In the genomic region with DNA sequence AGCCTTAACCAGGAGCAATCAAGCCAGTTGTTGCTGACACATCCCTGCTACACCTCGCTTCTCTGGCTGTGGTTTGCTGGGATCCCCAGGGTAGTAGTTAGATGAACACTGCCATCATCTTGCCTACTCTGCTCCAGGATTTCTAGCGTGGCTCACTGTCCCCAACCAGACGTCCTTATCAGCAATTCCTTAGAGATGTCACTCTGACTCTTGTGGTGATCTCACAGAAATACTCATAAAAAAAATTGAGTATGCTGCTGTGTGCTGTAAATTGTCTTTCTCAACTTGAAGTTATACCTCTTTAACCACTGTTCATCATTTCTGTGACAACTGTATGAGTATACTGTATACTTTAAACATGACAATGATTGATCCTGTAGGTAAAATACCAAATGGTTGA, we compare ENCODE assay signal across 1 cellular context.
TF ChIP-seq lines count a peak whose summit lies in the region.

No MANE protein-coding gene starts in this region.

TF ChIP-seq in WTC11, 78 proteins besides CTCF, POLR2A, EP300 and RAD21 (continued from another document):
- TF ChIP-seq, protein P1, sequence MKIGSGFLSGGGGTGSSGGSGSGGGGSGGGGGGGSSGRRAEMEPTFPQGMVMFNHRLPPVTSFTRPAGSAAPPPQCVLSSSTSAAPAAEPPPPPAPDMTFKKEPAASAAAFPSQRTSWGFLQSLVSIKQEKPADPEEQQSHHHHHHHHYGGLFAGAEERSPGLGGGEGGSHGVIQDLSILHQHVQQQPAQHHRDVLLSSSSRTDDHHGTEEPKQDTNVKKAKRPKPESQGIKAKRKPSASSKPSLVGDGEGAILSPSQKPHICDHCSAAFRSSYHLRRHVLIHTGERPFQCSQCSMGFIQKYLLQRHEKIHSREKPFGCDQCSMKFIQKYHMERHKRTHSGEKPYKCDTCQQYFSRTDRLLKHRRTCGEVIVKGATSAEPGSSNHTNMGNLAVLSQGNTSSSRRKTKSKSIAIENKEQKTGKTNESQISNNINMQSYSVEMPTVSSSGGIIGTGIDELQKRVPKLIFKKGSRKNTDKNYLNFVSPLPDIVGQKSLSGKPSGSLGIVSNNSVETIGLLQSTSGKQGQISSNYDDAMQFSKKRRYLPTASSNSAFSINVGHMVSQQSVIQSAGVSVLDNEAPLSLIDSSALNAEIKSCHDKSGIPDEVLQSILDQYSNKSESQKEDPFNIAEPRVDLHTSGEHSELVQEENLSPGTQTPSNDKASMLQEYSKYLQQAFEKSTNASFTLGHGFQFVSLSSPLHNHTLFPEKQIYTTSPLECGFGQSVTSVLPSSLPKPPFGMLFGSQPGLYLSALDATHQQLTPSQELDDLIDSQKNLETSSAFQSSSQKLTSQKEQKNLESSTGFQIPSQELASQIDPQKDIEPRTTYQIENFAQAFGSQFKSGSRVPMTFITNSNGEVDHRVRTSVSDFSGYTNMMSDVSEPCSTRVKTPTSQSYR (CRISPR knock-in tag; IDR thresholded peaks at IDR 0.05): no peak
- TF ChIP-seq NR2C2 (CRISPR knock-in tag; IDR thresholded peaks at IDR 0.05): no peak
- TF ChIP-seq, protein P2, sequence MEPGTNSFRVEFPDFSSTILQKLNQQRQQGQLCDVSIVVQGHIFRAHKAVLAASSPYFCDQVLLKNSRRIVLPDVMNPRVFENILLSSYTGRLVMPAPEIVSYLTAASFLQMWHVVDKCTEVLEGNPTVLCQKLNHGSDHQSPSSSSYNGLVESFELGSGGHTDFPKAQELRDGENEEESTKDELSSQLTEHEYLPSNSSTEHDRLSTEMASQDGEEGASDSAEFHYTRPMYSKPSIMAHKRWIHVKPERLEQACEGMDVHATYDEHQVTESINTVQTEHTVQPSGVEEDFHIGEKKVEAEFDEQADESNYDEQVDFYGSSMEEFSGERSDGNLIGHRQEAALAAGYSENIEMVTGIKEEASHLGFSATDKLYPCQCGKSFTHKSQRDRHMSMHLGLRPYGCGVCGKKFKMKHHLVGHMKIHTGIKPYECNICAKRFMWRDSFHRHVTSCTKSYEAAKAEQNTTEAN (CRISPR knock-in tag; IDR thresholded peaks at IDR 0.05): no peak
- TF ChIP-seq, protein P3, sequence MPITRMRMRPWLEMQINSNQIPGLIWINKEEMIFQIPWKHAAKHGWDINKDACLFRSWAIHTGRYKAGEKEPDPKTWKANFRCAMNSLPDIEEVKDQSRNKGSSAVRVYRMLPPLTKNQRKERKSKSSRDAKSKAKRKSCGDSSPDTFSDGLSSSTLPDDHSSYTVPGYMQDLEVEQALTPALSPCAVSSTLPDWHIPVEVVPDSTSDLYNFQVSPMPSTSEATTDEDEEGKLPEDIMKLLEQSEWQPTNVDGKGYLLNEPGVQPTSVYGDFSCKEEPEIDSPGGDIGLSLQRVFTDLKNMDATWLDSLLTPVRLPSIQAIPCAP (CRISPR knock-in tag; IDR thresholded peaks at IDR 0.05): no peak
TF ChIP-seq in WTC11: peak in this region for 0.
